1 cellular context compared by ENCODE assay signal in genomic region chr1:53575141-53575947, GRCh38.
TF ChIP-seq lines count a peak whose summit lies in the region.

No MANE protein-coding gene starts in this region.

TF ChIP-seq in GM23338, 12 proteins besides CTCF, POLR2A, EP300 and RAD21 (continued from another document):
- no peak for TF ChIP-seq ZNF462 (CRISPR knock-in tag; IDR thresholded peaks at IDR 0.05)
- TF ChIP-seq EZH2 (IDR thresholded peaks at IDR 0.05; ENCODE audit: low read depth, unreplicated experiment), result no peak
- TF ChIP-seq EZH2phosphoT487 (IDR thresholded peaks at IDR 0.05; ENCODE audit: unreplicated experiment), result no peak
- no peak for TF ChIP-seq NANOG (IDR thresholded peaks at IDR 0.05; ENCODE audit: borderline replicate concordance)
